9 cellular contexts compared by ENCODE assay signal in the genomic region with DNA sequence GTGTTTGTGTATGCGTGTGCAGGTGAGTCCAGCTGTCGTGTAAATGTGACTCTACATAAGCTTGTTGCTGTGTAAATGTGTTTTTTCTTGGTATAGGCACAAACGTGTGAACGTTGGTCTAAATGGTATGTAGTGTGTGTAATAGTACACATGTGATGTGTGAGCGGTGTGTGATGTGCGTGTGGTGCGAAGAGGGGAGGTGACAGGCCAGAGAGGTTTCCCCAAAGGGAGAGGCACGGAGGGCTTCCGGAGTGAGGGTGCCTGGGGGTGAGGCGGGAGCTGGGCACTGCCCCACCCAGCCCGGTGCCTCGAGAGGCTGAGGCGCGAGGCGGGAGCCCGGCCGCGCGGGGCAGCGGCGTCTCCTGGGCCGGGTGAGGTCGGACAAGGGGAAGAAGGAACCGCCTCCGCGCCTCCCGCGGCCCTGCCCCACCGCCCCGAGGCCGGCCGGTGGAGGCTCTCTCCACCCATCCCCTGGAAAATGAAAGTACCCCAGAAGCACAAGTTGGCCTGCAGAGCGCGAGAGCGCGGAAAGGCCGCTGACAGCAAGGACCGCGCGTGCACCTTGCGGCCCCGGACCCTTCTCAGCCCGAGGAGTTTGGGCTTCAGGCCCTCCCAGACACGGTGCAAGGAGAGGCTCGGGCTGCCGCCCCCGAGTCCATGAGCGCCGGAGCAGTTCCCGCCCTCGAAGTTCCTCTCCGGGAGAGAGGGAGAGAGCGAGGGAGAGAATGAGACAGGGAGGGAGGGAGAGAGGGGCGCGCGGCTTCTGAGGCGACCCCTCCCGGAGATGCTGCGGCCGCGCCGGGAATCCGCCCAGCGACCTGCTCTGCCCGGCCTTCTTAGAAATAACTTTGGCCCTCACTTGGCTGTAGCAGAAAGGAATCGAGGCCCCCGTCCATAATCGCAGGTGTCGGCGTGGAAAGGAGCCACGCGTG. TPM values are rescaled to one million over a fixed set of nuclear protein-coding genes. Genes with fewer than 3 reads are reported as not detected.
DNase-seq lines count a peak whose midpoint lies in the region; ATAC-seq, FAIRE-seq and TF ChIP-seq lines count a peak whose summit lies in the region.
"Had no signal": no experiment of that assay in that cellular context is flagged by ENCODE, and none has a peak within 500 bp of the region (broad histone marks: within the 10 kb centered on the region; RNA-seq: fewer than 3 reads in every experiment).

No MANE protein-coding gene starts in this region.

- peaks cover 42% of the 10 kb centered on the region for H3K4me1 Mint-ChIP-seq in central memory CD8-positive, alpha-beta T cell

- peaks cover 3 to 73% of the 10 kb centered on the region in 2 experiments for H3K27me3 ChIP-seq in HepG2 (ENCODE audit: control insufficient read depth in 1 of 2, insufficient read depth in 2 of 2, low read length in 2 of 2)
- no peaks in the 10 kb centered on the region for H3K27me3 ChIP-seq in testis

- intact Hi-C loops in OCI-LY7 (cut with micrococcal nuclease; ENCODE audit: unreplicated experiment) = no loop called here
- intact Hi-C loops in HepG2 (cut with micrococcal nuclease; ENCODE audit: unreplicated experiment) = no loop called here
- intact Hi-C loops in testis (cut with DNase I; ENCODE audit: low total_unique reads) = loop anchor here (10.0 kb wide), 1 partner anchor 377 kb away; no protein-coding TSS in a partner anchor

- TF ChIP-seq EP300 in HepG2 (IDR thresholded peaks at IDR 0.05; ENCODE audit: low read depth in 2 of 2, low read length in 2 of 2) (no peak), HepG2 (CRISPR knock-in tag; IDR thresholded peaks at IDR 0.05; ENCODE audit: borderline replicate concordance) (no peak)

- peaks cover 5% of the 10 kb centered on the region for H3K4me1 ChIP-seq in OCI-LY7 (ENCODE audit: insufficient read depth, low read length, poor library complexity, severe bottlenecking)
- H3K4me1 ChIP-seq in HepG2 (ENCODE audit: insufficient read depth, low read length) = peaks cover 24% of the 10 kb centered on the region
- H3K4me1 ChIP-seq in testis = peaks cover 40% of the 10 kb centered on the region

- H3K9me2 ChIP-seq in OCI-LY7 (ENCODE audit: insufficient read depth, low read length) = no peaks in the 10 kb centered on the region

- TF ChIP-seq RAD21 in HepG2 (CRISPR knock-in tag; IDR thresholded peaks at IDR 0.05) = no peak

- H3K9ac ChIP-seq in HepG2 (ENCODE audit: insufficient read depth, low read depth, low read length) = no peak overlapping the region

- H4K20me1 ChIP-seq in OCI-LY7 (ENCODE audit: insufficient read depth, low read length) (no peaks in the 10 kb centered on the region), HepG2 (ENCODE audit: insufficient read depth, low read length) (no peaks in the 10 kb centered on the region)

- H3K79me2 ChIP-seq in OCI-LY7 (ENCODE audit: insufficient read depth, low read depth, low read length) (no peaks in the 10 kb centered on the region), HepG2 (ENCODE audit: insufficient read depth, low read length) (no peaks in the 10 kb centered on the region)

- H3K4me2 ChIP-seq in OCI-LY7 (ENCODE audit: low read length) (peak overlapping the region; percentile 73), HepG2 (ENCODE audit: low read depth, low read length) (peak overlapping the region; percentile 91)

- no peak for TF ChIP-seq POLR2A in HepG2 (IDR thresholded peaks at IDR 0.05; ENCODE audit: insufficient read depth in 1 of 2, low read depth in 2 of 2, low read length in 2 of 2)
- no peak for TF ChIP-seq POLR2A in testis (IDR thresholded peaks at IDR 0.05)

- H3K27ac ChIP-seq in OCI-LY7 (ENCODE audit: low read depth, low read length, poor library complexity, severe bottlenecking) = no peak overlapping the region
- H3K27ac ChIP-seq in HepG2 (ENCODE audit: extremely low read length, insufficient read depth, low read length) = no peak overlapping the region
- H3K27ac ChIP-seq in testis = no peak overlapping the region

- BruUV-seq in OCI-LY7 (replicated peaks; lab: Mats Ljungman, UMichigan) = no TSS peak
- no TSS peak for BruUV-seq in HepG2 (replicated peaks; lab: Mats Ljungman, UMichigan)

- peak overlapping the region; percentile 84 for H3K4me3 Mint-ChIP-seq in central memory CD8-positive, alpha-beta T cell

- H3K9me3 Mint-ChIP-seq in central memory CD8-positive, alpha-beta T cell = no peaks in the 10 kb centered on the region

- CTCF ChIA-PET in OCI-LY7 (lab: Charles Lee; ENCODE audit: unreplicated experiment) = no interaction called here
- CTCF ChIA-PET in HepG2 (lab: Yijun Ruan, JAX; ENCODE audit: low intra/inter-chr PET ratio, low total read pairs) = no interaction called here

- in situ Hi-C loops in ACHN (cut with HindIII; ENCODE audit: low pct_ligation_motif_present, low pct_unique_long_range_greater_than_20kb, low sequenced_read_pairs) (no loop called here), HepG2 (cut with HindIII; ENCODE audit: extremely low pct_ligation_motif_present, low pct_unique_long_range_greater_than_20kb) (no loop called here)

- peaks cover 95% of the 10 kb centered on the region for H3K27me3 Mint-ChIP-seq in central memory CD8-positive, alpha-beta T cell

- POLR2A ChIA-PET in OCI-LY7 (lab: Charles Lee) = no interaction called here
- POLR2A ChIA-PET in HepG2 (lab: Yijun Ruan, JAX) = no interaction called here

- DNase-seq in ACHN = peak; percentile 52
- no peak for DNase-seq in OCI-LY7 (ENCODE audit: low spot score)
- no peak for DNase-seq in central memory CD8-positive, alpha-beta T cell (ENCODE audit: low spot score in 2 of 2)
- DNase-seq in HepG2 (ENCODE audit: low spot score) = no peak
- no peak for DNase-seq in testis
- DNase-seq in nucleus accumbens (lab: John Stamatoyannopoulos, UW) = no peak
- DNase-seq in NCI-H146 (lab: John Stamatoyannopoulos, UW) = no peak

- no peak overlapping the region for H3K27ac Mint-ChIP-seq in central memory CD8-positive, alpha-beta T cell (ENCODE audit: low read depth)

- no peaks in the 10 kb centered on the region for H3K9me3 ChIP-seq in OCI-LY7 (ENCODE audit: low read length)
- no peaks in the 10 kb centered on the region for H3K9me3 ChIP-seq in HepG2 (ENCODE audit: low read length)
- no peaks in the 10 kb centered on the region for H3K9me3 ChIP-seq in testis

- TF ChIP-seq CTCF in OCI-LY7 (conservative IDR thresholded peaks at IDR 0.05; ENCODE audit: low read length) (no peak), HepG2 (CRISPR knock-in tag; IDR thresholded peaks at IDR 0.05) (no peak), testis (IDR thresholded peaks at IDR 0.05) (no peak)

- peaks cover 3% of the 10 kb centered on the region for H3K36me3 Mint-ChIP-seq in central memory CD8-positive, alpha-beta T cell (ENCODE audit: insufficient read depth)

- ATAC-seq in GM18520 (IDR thresholded peaks at IDR 0.05; ENCODE audit: unreplicated experiment) = peak; percentile 32
- peak; percentile 55 for ATAC-seq in central memory CD8-positive, alpha-beta T cell (replicated peaks; ENCODE audit: extremely low read depth, poor library complexity, severe bottlenecking)
- peak; percentile 43 for ATAC-seq in HepG2

- peak overlapping the region; percentile 51 for H3K4me3 ChIP-seq in OCI-LY7 (ENCODE audit: low read depth, low read length, poor library complexity, severe bottlenecking)
- peak overlapping the region; percentile 60 to 80 (median 63) for H3K4me3 ChIP-seq in HepG2 (replicated peaks in 1 of 3; ENCODE audit: insufficient read depth in 1 of 3, low read depth in 2 of 3, low read length in 3 of 3)
- peak overlapping the region; percentile 53 to 63 for H3K4me3 ChIP-seq in testis

- FAIRE-seq in HepG2 (lab: Jason Lieb, UNC) = no peak

- WGBS in HepG2 (ENCODE audit: low lambda C conversion rate) = 16% methylated on average over 31 of the region's 72 CpGs
- 1 to 2% methylated on average over 38 to 70 of the region's 72 CpGs for WGBS in testis, 2 donors

- H3K36me3 ChIP-seq in OCI-LY7 (ENCODE audit: insufficient read depth, low read length) (no peaks in the 10 kb centered on the region), HepG2 (replicated peaks in 1 of 2; ENCODE audit: control insufficient read depth in 1 of 2, insufficient read depth in 2 of 2, low read length in 2 of 2) (no peaks in the 10 kb centered on the region), testis (ENCODE audit: low read depth, missing control alignments) (no peaks in the 10 kb centered on the region)

- H2AFZ ChIP-seq in OCI-LY7 (ENCODE audit: low read length) (no peak overlapping the region), HepG2 (ENCODE audit: low read length) (no peak overlapping the region)

RNA-seq across cellular contexts. Expression of a gene that starts 43.2 kb away (rescaled TPM):
- 10.5 and 11.4 TPM in 2 replicates for total RNA-seq in OCI-LY7 (2014; rRNA removed; shearing (Covaris generic))
- total RNA-seq in OCI-LY7 (2022) = 19.1 and 22.6 TPM in 2 replicates
- 13.9 and 20.5 TPM in 2 replicates for total RNA-seq in HepG2 (2016; rRNA removed; fragmentation: Illumina TruSeq; extraction: Trizol)
- total RNA-seq in HepG2 (2016; cell fraction: cytosol; rRNA removed; fragmentation: Illumina TruSeq; extraction: Trizol; ENCODE audit: low read depth) = 0.97 and 4.0 TPM in 2 replicates
- 14.7 and 22.2 TPM in 2 replicates for total RNA-seq in HepG2 (2016; cell fraction: insoluble cytoplasmic fraction; rRNA removed; fragmentation: Illumina TruSeq; extraction: Trizol)
- 5.2 and 6.1 TPM in 2 replicates for total RNA-seq in HepG2 (2016; cell fraction: membrane; rRNA removed; fragmentation: Illumina TruSeq; extraction: Trizol)
- 15.8 and 22.0 TPM in 2 replicates for total RNA-seq in HepG2 (2016; cell fraction: nucleus; rRNA removed; fragmentation: Illumina TruSeq; extraction: Trizol)
- 8.7 and 9.9 TPM in 2 replicates for polyA plus RNA-seq in HepG2 (2011; rRNA removed)
- polyA plus RNA-seq in HepG2 (2011; cell fraction: cytosol; rRNA removed) = 5.7 and 6.0 TPM in 2 replicates
- polyA plus RNA-seq in HepG2 (2011; cell fraction: nucleus; rRNA removed) = 6.8 and 7.5 TPM in 2 replicates
- 10.4 and 15.8 TPM in 2 replicates for polyA plus RNA-seq in HepG2 (2012)
- 0.83 and 0.85 TPM in 2 replicates for polyA plus RNA-seq in HepG2 (2016; cell fraction: cytosol; fragmentation: Illumina TruSeq; extraction: Trizol; ENCODE audit: low read depth)
- polyA plus RNA-seq in HepG2 (2016; cell fraction: insoluble cytoplasmic fraction; fragmentation: Illumina TruSeq; extraction: Trizol; ENCODE audit: low read depth) = 9.8 and 11.2 TPM in 2 replicates
- polyA plus RNA-seq in HepG2 (2016; cell fraction: membrane; fragmentation: Illumina TruSeq; extraction: Trizol; ENCODE audit: low read depth) = 2.2 and 3.4 TPM in 2 replicates
- polyA plus RNA-seq in HepG2 (2016; cell fraction: nucleus; fragmentation: Illumina TruSeq; extraction: Trizol; ENCODE audit: insufficient read depth, low read depth) = 21.3 and 27.0 TPM in 2 replicates
- polyA minus RNA-seq in HepG2 (2011; rRNA and poly(A)+ RNA removed; ENCODE audit: low replicate concordance) = 21.8 and 34.2 TPM in 2 replicates
- 17.3 and 21.2 TPM in 2 replicates for polyA minus RNA-seq in HepG2 (2011; cell fraction: cytosol; rRNA and poly(A)+ RNA removed)
- 10.9 and 13.3 TPM in 2 replicates for polyA minus RNA-seq in HepG2 (2011; cell fraction: nucleus; rRNA and poly(A)+ RNA removed)
- total RNA-seq in testis = 10 to 100 TPM; 47.6 to 63.8 TPM
- 38.3 TPM for polyA plus RNA-seq in testis (ENCODE audit: insufficient read depth, low read depth, low replicate concordance)

RNA-seq across cellular contexts. Expression of a gene that starts 48.1 kb away (rescaled TPM):
- not detected in 2 replicates for total RNA-seq in OCI-LY7 (2014; rRNA removed; shearing (Covaris generic))
- total RNA-seq in OCI-LY7 (2022) = not detected in 2 replicates
- not detected in 2 replicates for total RNA-seq in HepG2 (2016; rRNA removed; fragmentation: Illumina TruSeq; extraction: Trizol)
- not detected in 2 replicates for total RNA-seq in HepG2 (2016; cell fraction: cytosol; rRNA removed; fragmentation: Illumina TruSeq; extraction: Trizol; ENCODE audit: low read depth)
- not detected in 2 replicates for total RNA-seq in HepG2 (2016; cell fraction: insoluble cytoplasmic fraction; rRNA removed; fragmentation: Illumina TruSeq; extraction: Trizol)
- total RNA-seq in HepG2 (2016; cell fraction: membrane; rRNA removed; fragmentation: Illumina TruSeq; extraction: Trizol) = not detected in 2 replicates
- total RNA-seq in HepG2 (2016; cell fraction: nucleus; rRNA removed; fragmentation: Illumina TruSeq; extraction: Trizol) = not detected in 2 replicates
- polyA plus RNA-seq in HepG2 (2011; rRNA removed) = not detected in 2 replicates
- not detected in 2 replicates for polyA plus RNA-seq in HepG2 (2011; cell fraction: cytosol; rRNA removed)
- polyA plus RNA-seq in HepG2 (2011; cell fraction: nucleus; rRNA removed) = not detected in 2 replicates
- polyA plus RNA-seq in HepG2 (2012) = not detected in 2 replicates
- not detected in 2 replicates for polyA plus RNA-seq in HepG2 (2016; cell fraction: cytosol; fragmentation: Illumina TruSeq; extraction: Trizol; ENCODE audit: low read depth)
- polyA plus RNA-seq in HepG2 (2016; cell fraction: insoluble cytoplasmic fraction; fragmentation: Illumina TruSeq; extraction: Trizol; ENCODE audit: low read depth) = not detected in 2 replicates
- not detected in 2 replicates for polyA plus RNA-seq in HepG2 (2016; cell fraction: membrane; fragmentation: Illumina TruSeq; extraction: Trizol; ENCODE audit: low read depth)
- not detected in 2 replicates for polyA plus RNA-seq in HepG2 (2016; cell fraction: nucleus; fragmentation: Illumina TruSeq; extraction: Trizol; ENCODE audit: insufficient read depth, low read depth)
- not detected in 2 replicates for polyA minus RNA-seq in HepG2 (2011; rRNA and poly(A)+ RNA removed; ENCODE audit: low replicate concordance)
- not detected in 2 replicates for polyA minus RNA-seq in HepG2 (2011; cell fraction: cytosol; rRNA and poly(A)+ RNA removed)
- polyA minus RNA-seq in HepG2 (2011; cell fraction: nucleus; rRNA and poly(A)+ RNA removed) = not detected in 2 replicates
- total RNA-seq in testis = under 1 TPM; 0.12 to 0.39 TPM
- polyA plus RNA-seq in testis (ENCODE audit: insufficient read depth, low read depth, low replicate concordance) = 0.30 TPM
- total RNA-seq: glomerular endothelial cell had no signal
